ENCODE assay signal across 15 cellular contexts in the genomic region with DNA sequence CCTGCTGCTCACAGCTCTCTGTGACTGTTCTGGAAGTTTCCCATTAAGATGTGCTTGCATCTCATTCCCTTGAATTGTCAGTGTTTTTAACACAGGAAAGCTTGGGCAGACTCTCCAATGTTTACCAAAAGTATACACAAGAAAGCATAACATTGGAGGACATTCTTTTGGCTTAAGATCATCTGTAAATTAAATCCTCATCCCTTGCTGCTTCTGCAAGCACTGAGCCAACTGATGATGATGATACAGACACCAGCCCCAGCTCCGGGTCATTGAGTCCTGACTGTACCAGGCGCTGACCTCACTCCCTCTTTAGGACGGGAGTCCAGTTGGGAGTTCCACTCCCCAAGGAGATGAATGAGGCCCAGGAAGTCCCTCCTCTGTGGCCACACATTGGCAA. TPM values are rescaled to one million over a fixed set of nuclear protein-coding genes. Genes with fewer than 3 reads are reported as not detected.
DNase-seq lines count a peak whose midpoint lies in the region; ATAC-seq and TF ChIP-seq lines count a peak whose summit lies in the region.
"Had no signal": no experiment of that assay in that cellular context is flagged by ENCODE, and none has a peak within 500 bp of the region (broad histone marks: within the 10 kb centered on the region; RNA-seq: fewer than 3 reads in every experiment).

No MANE protein-coding gene starts in this region.

- H3K27ac ChIP-seq in C4-2B (peak overlapping the region; percentile 25; the same call in 1 of the 2 replicates), SJSA1 (peak overlapping the region; percentile 19; the same call in 1 of the 2 replicates)
- H3K27ac ChIP-seq: cardiac muscle cell, lower lobe of right lung, tibial nerve had no signal

- DNase-seq in SJSA1 (ENCODE audit: low read depth in 1 of 2, low spot score in 2 of 2) (peak; percentile 73 to 74), fibroblast of peridontal ligament (ENCODE audit: extremely low read depth) (peak; percentile 92), renal cortical epithelial cell (ENCODE audit: low read depth) (peak; percentile 64)
- no peak for DNase-seq in activated CD8-positive, alpha-beta memory T cell treated with anti-CD3 and anti-CD28 coated beads for 24 hours
- DNase-seq: lower lobe of right lung, NCI-H187 treated with DMSO at 0.1 percent for 48 hours, OCI-M1, T1000 had no signal

- no peaks in the 10 kb centered on the region for H3K36me3 ChIP-seq in SJSA1
- H3K36me3 ChIP-seq: cardiac muscle cell had no signal

- H3K4me3 ChIP-seq in SJSA1: no peak overlapping the region
- H3K4me3 ChIP-seq: cardiac muscle cell, lower lobe of right lung, tibial nerve had no signal

- H3K4me1 ChIP-seq in SJSA1 (replicated peaks): peaks cover 10% of the 10 kb centered on the region

- ATAC-seq in GM21528 (IDR thresholded peaks at IDR 0.05; ENCODE audit: low FRiP score, unreplicated experiment) (no peak), GM21723 (IDR thresholded peaks at IDR 0.05; ENCODE audit: unreplicated experiment) (no peak), GM21737 (IDR thresholded peaks at IDR 0.05; ENCODE audit: unreplicated experiment) (no peak)
- ATAC-seq: HepG2, lower lobe of right lung had no signal

- H3K9me3 ChIP-seq in SJSA1 (replicated peaks): no peaks in the 10 kb centered on the region
- H3K9me3 ChIP-seq: lower lobe of right lung, tibial nerve had no signal

- no peaks in the 10 kb centered on the region for H3K27me3 ChIP-seq in SJSA1 (replicated peaks)
- H3K27me3 ChIP-seq: cardiac muscle cell, tibial nerve had no signal

- TF ChIP-seq CTCF in C4-2B (conservative IDR thresholded peaks at IDR 0.05): no peak

RNA-seq across cellular contexts. Expression of a gene that starts 23.8 kb away (rescaled TPM):
- total RNA-seq in SJSA1 (2014; rRNA removed; shearing (Covaris generic)): 14.5 and 15.5 TPM in 2 replicates
- 22.3 and 49.7 TPM in 2 replicates for total RNA-seq in renal cortical epithelial cell
- total RNA-seq: HepG2 had no signal
